ENCODE assay signal across 8 cellular contexts in the genomic region with DNA sequence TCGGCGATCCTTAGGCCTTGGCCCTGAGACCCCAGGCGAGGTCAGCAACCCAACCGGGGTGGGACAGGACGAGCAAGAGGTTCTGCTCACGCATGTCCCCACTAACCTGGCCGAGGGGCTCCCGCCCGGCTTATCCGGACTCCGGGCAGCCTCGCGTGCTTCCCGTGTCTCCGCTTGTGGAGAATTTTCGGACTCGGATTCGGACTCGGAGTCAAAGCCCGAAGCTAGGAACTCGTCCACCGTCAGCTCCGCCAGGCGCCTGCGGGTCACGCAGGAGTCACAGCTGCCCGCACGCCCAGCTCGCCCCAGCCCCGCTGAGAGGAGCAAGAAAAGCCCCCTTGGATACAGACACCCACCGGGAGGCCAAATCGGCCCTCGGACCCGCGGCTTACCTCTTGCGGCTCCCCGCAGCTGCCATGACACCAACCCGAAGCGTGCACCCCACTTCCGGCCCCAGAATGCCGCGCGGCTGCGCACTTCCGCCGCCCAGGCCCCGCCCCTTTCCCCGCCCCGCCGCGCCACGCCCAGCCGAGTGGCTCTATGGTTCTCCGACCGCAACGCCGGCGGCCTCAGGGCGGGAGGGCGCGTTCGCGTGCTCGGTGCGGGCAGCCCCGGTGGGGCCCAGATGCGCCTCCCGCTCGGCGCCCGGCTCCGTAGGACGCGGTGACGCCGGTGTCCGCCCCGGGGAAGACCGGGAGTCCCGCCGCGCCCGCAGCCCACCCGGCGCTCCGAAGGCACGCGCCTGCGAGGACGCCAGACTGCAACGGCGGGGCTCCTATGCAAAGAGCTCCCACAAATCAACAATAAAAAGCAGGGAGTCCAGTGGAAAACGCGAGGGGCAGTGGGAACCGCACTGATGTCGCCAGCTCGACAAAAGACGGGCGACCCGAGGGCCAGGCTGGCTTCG. TPM values are rescaled to one million over a fixed set of nuclear protein-coding genes. Genes with fewer than 3 reads are reported as not detected.
DNase-seq lines count a peak whose midpoint lies in the region; ATAC-seq and TF ChIP-seq lines count a peak whose summit lies in the region.

TSS of gene NOC2L (minus strand) at position 434 of the 907 bp plus-strand sequence. CDS start at position 418, 16 bp downstream.

- CTCF ChIA-PET in activated naive CD4-positive, alpha-beta T cell treated with anti-CD3 and anti-CD28 coated beads for 36 hours (lab: Charles Lee), result no interaction called here

- H3K79me2 ChIP-seq in GM23338 (replicated peaks; ENCODE audit: insufficient read depth), result peaks cover 18% of the 10 kb centered on the region

- DNase-seq in Daoy (ENCODE audit: low read depth) (peak; percentile 96), GM23338 (ENCODE audit: low spot score) (peak; percentile 91), M059J (ENCODE audit: low read depth) (peak; percentile 81), SK-N-MC (ENCODE audit: low read depth, low spot score) (no peak), germinal center (ENCODE audit: low spot score) (peak; percentile 90), omental fat pad (ENCODE audit: low spot score) (peak; percentile 76)
- DNase-seq in activated naive CD4-positive, alpha-beta T cell treated with anti-CD3 and anti-CD28 coated beads for 36 hours, result peak; percentile 97

- peak within 1 kb of the TSS; percentile 97 for H3K4me3 ChIP-seq in GM23338
- H3K4me3 ChIP-seq in SK-N-MC, result peak within 1 kb of the TSS; percentile 78

- peak within 1 kb of the TSS; percentile 90 for H2AFZ ChIP-seq in GM23338

- peaks cover 33% of the 10 kb centered on the region for H3K36me3 Mint-ChIP-seq in GM23338 (ENCODE audit: low read depth)
- H3K36me3 Mint-ChIP-seq in activated naive CD4-positive, alpha-beta T cell treated with anti-CD3 and anti-CD28 coated beads for 36 hours (ENCODE audit: low read depth), result peaks cover 22% of the 10 kb centered on the region

- peaks cover 11% of the 10 kb centered on the region for H3K27me3 ChIP-seq in GM23338 (ENCODE audit: insufficient read depth)

- H3K4me2 ChIP-seq in GM23338, result peak within 1 kb of the TSS; percentile 100

- H3K9me2 ChIP-seq in GM23338 (ENCODE audit: insufficient read depth), result no peaks in the 10 kb centered on the region

- H3K27ac Mint-ChIP-seq in GM23338, result peak within 1 kb of the TSS; percentile 63
- no peak within 1 kb of the TSS for H3K27ac Mint-ChIP-seq in activated naive CD4-positive, alpha-beta T cell treated with anti-CD3 and anti-CD28 coated beads for 36 hours

- no peaks in the 10 kb centered on the region for H3F3A ChIP-seq in GM23338 (replicated peaks; ENCODE audit: low read depth)

- peaks cover 30% of the 10 kb centered on the region for H3K27me3 Mint-ChIP-seq in GM23338 (ENCODE audit: insufficient read depth, low read depth, poor library complexity)
- H3K27me3 Mint-ChIP-seq in activated naive CD4-positive, alpha-beta T cell treated with anti-CD3 and anti-CD28 coated beads for 36 hours (ENCODE audit: low read depth), result no peaks in the 10 kb centered on the region

- H3K27ac ChIP-seq in GM23338 (ENCODE audit: low read depth), result no peak within 1 kb of the TSS
- peak within 1 kb of the TSS; percentile 50; the same call in 1 of the 2 replicates for H3K27ac ChIP-seq in SK-N-MC
- no peak within 1 kb of the TSS for H3K27ac ChIP-seq in temporal lobe (ENCODE audit: low read depth, low read length)

- peaks cover 4% of the 10 kb centered on the region; the same call in 1 of the 2 replicates for H4K20me1 ChIP-seq in GM23338 (replicated peaks; ENCODE audit: insufficient read depth)

- no peaks in the 10 kb centered on the region for H3K9me3 ChIP-seq in SK-N-MC (ENCODE audit: low read depth, low read length)

- H3K4me3 Mint-ChIP-seq in GM23338, result peak within 1 kb of the TSS; percentile 93
- peak within 1 kb of the TSS; percentile 98 for H3K4me3 Mint-ChIP-seq in activated naive CD4-positive, alpha-beta T cell treated with anti-CD3 and anti-CD28 coated beads for 36 hours

- H3K9me3 Mint-ChIP-seq in GM23338, result no peaks in the 10 kb centered on the region; the same call in 2 of the 3 replicates
- no peaks in the 10 kb centered on the region for H3K9me3 Mint-ChIP-seq in activated naive CD4-positive, alpha-beta T cell treated with anti-CD3 and anti-CD28 coated beads for 36 hours

- peak within 1 kb of the TSS; percentile 93 for H3K9ac ChIP-seq in SK-N-MC (ENCODE audit: insufficient read length)

- H3K4me1 Mint-ChIP-seq in GM23338, result peaks cover 8% of the 10 kb centered on the region
- peaks cover 17% of the 10 kb centered on the region for H3K4me1 Mint-ChIP-seq in activated naive CD4-positive, alpha-beta T cell treated with anti-CD3 and anti-CD28 coated beads for 36 hours (ENCODE audit: low read depth)

- no peak for TF ChIP-seq CTCF in GM23338 (conservative IDR thresholded peaks at IDR 0.05; ENCODE audit: low read depth in 2 of 2)
- no peak for TF ChIP-seq CTCF in omental fat pad (IDR thresholded peaks at IDR 0.05)

- intact Hi-C loops in activated naive CD4-positive, alpha-beta T cell treated with anti-CD3 and anti-CD28 coated beads for 36 hours (cut with micrococcal nuclease), result loop anchor here (1.0 to 2.0 kb wide), 3 partner anchors 8 to 157 kb away; partner anchors contain the start of gene C1orf159

- peaks cover 13% of the 10 kb centered on the region; the same call in 1 of the 2 replicates for H3K36me3 ChIP-seq in GM23338 (ENCODE audit: insufficient read depth)
- peaks cover 50% of the 10 kb centered on the region for H3K36me3 ChIP-seq in SK-N-MC (ENCODE audit: insufficient read depth, low read length)

- no peaks in the 10 kb centered on the region; the same call in 1 of the 2 replicates for H3K4me1 ChIP-seq in GM23338 (ENCODE audit: insufficient read depth)

- ATAC-seq in GM23338 (peak; percentile 86), omental fat pad (ENCODE audit: low FRiP score) (peak; percentile 88)

TF ChIP-seq in GM23338, 12 proteins besides CTCF, POLR2A, EP300 and RAD21 (continues in another document):
- TF ChIP-seq STAT1 (IDR thresholded peaks at IDR 0.05; ENCODE audit: unreplicated experiment) (no peak), JUNB (IDR thresholded peaks at IDR 0.05; ENCODE audit: unreplicated experiment) (no peak)
- TF ChIP-seq, protein P1, sequence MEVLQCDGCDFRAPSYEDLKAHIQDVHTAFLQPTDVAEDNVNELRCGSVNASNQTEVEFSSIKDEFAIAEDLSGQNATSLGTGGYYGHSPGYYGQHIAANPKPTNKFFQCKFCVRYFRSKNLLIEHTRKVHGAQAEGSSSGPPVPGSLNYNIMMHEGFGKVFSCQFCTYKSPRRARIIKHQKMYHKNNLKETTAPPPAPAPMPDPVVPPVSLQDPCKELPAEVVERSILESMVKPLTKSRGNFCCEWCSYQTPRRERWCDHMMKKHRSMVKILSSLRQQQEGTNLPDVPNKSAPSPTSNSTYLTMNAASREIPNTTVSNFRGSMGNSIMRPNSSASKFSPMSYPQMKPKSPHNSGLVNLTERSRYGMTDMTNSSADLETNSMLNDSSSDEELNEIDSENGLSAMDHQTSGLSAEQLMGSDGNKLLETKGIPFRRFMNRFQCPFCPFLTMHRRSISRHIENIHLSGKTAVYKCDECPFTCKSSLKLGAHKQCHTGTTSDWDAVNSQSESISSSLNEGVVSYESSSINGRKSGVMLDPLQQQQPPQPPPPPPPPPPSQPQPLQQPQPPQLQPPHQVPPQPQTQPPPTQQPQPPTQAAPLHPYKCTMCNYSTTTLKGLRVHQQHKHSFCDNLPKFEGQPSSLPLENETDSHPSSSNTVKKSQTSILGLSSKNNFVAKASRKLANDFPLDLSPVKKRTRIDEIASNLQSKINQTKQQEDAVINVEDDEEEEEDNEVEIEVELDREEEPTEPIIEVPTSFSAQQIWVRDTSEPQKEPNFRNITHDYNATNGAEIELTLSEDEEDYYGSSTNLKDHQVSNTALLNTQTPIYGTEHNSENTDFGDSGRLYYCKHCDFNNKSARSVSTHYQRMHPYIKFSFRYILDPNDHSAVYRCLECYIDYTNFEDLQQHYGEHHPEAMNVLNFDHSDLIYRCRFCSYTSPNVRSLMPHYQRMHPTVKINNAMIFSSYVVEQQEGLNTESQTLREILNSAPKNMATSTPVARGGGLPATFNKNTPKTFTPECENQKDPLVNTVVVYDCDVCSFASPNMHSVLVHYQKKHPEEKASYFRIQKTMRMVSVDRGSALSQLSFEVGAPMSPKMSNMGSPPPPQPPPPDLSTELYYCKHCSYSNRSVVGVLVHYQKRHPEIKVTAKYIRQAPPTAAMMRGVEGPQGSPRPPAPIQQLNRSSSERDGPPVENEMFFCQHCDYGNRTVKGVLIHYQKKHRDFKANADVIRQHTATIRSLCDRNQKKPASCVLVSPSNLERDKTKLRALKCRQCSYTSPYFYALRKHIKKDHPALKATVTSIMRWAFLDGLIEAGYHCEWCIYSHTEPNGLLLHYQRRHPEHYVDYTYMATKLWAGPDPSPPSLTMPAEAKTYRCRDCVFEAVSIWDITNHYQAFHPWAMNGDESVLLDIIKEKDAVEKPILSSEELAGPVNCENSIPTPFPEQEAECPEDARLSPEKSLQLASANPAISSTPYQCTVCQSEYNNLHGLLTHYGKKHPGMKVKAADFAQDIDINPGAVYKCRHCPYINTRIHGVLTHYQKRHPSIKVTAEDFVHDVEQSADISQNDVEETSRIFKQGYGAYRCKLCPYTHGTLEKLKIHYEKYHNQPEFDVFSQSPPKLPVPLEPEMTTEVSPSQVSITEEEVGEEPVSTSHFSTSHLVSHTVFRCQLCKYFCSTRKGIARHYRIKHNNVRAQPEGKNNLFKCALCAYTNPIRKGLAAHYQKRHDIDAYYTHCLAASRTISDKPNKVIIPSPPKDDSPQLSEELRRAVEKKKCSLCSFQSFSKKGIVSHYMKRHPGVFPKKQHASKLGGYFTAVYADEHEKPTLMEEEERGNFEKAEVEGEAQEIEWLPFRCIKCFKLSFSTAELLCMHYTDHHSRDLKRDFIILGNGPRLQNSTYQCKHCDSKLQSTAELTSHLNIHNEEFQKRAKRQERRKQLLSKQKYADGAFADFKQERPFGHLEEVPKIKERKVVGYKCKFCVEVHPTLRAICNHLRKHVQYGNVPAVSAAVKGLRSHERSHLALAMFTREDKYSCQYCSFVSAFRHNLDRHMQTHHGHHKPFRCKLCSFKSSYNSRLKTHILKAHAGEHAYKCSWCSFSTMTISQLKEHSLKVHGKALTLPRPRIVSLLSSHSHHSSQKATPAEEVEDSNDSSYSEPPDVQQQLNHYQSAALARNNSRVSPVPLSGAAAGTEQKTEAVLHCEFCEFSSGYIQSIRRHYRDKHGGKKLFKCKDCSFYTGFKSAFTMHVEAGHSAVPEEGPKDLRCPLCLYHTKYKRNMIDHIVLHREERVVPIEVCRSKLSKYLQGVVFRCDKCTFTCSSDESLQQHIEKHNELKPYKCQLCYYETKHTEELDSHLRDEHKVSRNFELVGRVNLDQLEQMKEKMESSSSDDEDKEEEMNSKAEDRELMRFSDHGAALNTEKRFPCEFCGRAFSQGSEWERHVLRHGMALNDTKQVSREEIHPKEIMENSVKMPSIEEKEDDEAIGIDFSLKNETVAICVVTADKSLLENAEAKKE (CRISPR knock-in tag; IDR thresholded peaks at IDR 0.05), result no peak

RNA-seq across cellular contexts. Expression of gene NOC2L, which starts in this region (rescaled TPM):
- total RNA-seq in Daoy (2014; rRNA removed; shearing (Covaris generic)), result 256 and 271 TPM in 2 replicates
- 123 and 125 TPM in 2 replicates for total RNA-seq in GM23338 (2014; rRNA removed; shearing (Covaris generic))
- polyA plus RNA-seq in GM23338 (2016; fragmentation: Nextera tagmentation; extraction: Ambion mirVana), result 79.3 and 89.0 TPM in 2 replicates
- total RNA-seq in M059J (2014; rRNA removed; shearing (Covaris generic)), result 60.1 and 102 TPM in 2 replicates
- total RNA-seq in activated naive CD4-positive, alpha-beta T cell treated with anti-CD3 and anti-CD28 coated beads for 36 hours, result 100 to 1,000 TPM; 113 to 119 TPM
- total RNA-seq in omental fat pad (10 to 100 TPM; 29.2 to 63.5 (median 31.3) TPM), temporal lobe (36.1 TPM)
